22 cellular contexts compared by ENCODE assay signal in genomic region chr1:119721933-119722332, GRCh38. TPM values are rescaled to one million over a fixed set of nuclear protein-coding genes. Genes with fewer than 3 reads are reported as not detected.
A peak's percentile ranks its signal among the peaks of the same experiment; 100 is the strongest.
DNase-seq lines count a peak whose midpoint lies in the region; FAIRE-seq and TF ChIP-seq lines count a peak whose summit lies in the region.
"Had no signal": no experiment of that assay in that cellular context is flagged by ENCODE, and none has a peak within 500 bp of the region (broad histone marks: within the 10 kb centered on the region; RNA-seq: fewer than 3 reads in every experiment).

No MANE protein-coding gene starts in this region.

- H3K27me3 ChIP-seq in BLaER1 = no peaks in the 10 kb centered on the region
- H3K27me3 ChIP-seq in astrocyte (ENCODE audit: insufficient read depth, low read length) = no peaks in the 10 kb centered on the region
- H3K27me3 ChIP-seq in brain microvascular endothelial cell (replicated peaks) = no peaks in the 10 kb centered on the region
- H3K27me3 ChIP-seq: BE2C had no signal

- H3K4me3 ChIP-seq in BLaER1 = no peak overlapping the region
- H3K4me3 ChIP-seq in astrocyte (ENCODE audit: insufficient read depth, low read depth, low read length) = no peak overlapping the region
- H3K4me3 ChIP-seq in brain microvascular endothelial cell (ENCODE audit: low read depth, low read length) = no peak overlapping the region
- H3K4me3 ChIP-seq: K562 had no signal

- H3K36me3 ChIP-seq in BLaER1 (peaks cover 92% of the 10 kb centered on the region), astrocyte (ENCODE audit: insufficient read depth, low read length) (no peaks in the 10 kb centered on the region), brain microvascular endothelial cell (replicated peaks) (peaks cover 21% of the 10 kb centered on the region)

- no peak overlapping the region for H3K27ac Mint-ChIP-seq in astrocyte (ENCODE audit: unreplicated experiment)
- no peak overlapping the region for H3K27ac Mint-ChIP-seq in neural crest cell (ENCODE audit: unreplicated experiment)
- no peak overlapping the region for H3K27ac Mint-ChIP-seq in immature natural killer cell
- H3K27ac Mint-ChIP-seq: CD4-positive, alpha-beta memory T cell had no signal

- H3K4me1 ChIP-seq in BLaER1 = peaks cover 58% of the 10 kb centered on the region
- no peaks in the 10 kb centered on the region for H3K4me1 ChIP-seq in astrocyte (ENCODE audit: insufficient read depth, low read length)
- H3K4me1 ChIP-seq: BE2C had no signal

- H3K9me3 Mint-ChIP-seq in astrocyte (ENCODE audit: unreplicated experiment) (no peaks in the 10 kb centered on the region), neural crest cell (no peaks in the 10 kb centered on the region), immature natural killer cell (no peaks in the 10 kb centered on the region)
- H3K9me3 Mint-ChIP-seq: CD4-positive, alpha-beta memory T cell had no signal

- H3K27ac ChIP-seq in BLaER1 (peak overlapping the region; percentile 66), astrocyte (ENCODE audit: low read depth, low read length) (no peak overlapping the region), brain microvascular endothelial cell (no peak overlapping the region)

- H3K9ac ChIP-seq in BLaER1 (no peak overlapping the region), astrocyte (ENCODE audit: low read length) (no peak overlapping the region)

- no peak overlapping the region for H2AFZ ChIP-seq in astrocyte (ENCODE audit: low read depth, low read length)

- peaks cover 15% of the 10 kb centered on the region for H3K4me1 Mint-ChIP-seq in astrocyte (ENCODE audit: low read depth, unreplicated experiment)
- peaks cover 61% of the 10 kb centered on the region for H3K4me1 Mint-ChIP-seq in neural crest cell
- H3K4me1 Mint-ChIP-seq in immature natural killer cell = no peaks in the 10 kb centered on the region
- H3K4me1 Mint-ChIP-seq: CD4-positive, alpha-beta memory T cell had no signal

- TF ChIP-seq CTCF in astrocyte (IDR thresholded peaks at IDR 0.05; ENCODE audit: insufficient read depth, low read depth, low read length) (no peak), neural crest cell (conservative IDR thresholded peaks at IDR 0.05) (no peak), brain microvascular endothelial cell (IDR thresholded peaks at IDR 0.05; ENCODE audit: low read depth, low read length, missing control alignments) (no peak)

- H3K4me3 Mint-ChIP-seq in astrocyte (ENCODE audit: unreplicated experiment) (peak overlapping the region; percentile 40), neural crest cell (peak overlapping the region; percentile 38), immature natural killer cell (no peak overlapping the region)
- H3K4me3 Mint-ChIP-seq: CD4-positive, alpha-beta memory T cell had no signal

- H3K9me3 ChIP-seq in BLaER1 (no peaks in the 10 kb centered on the region), astrocyte (ENCODE audit: insufficient read depth, low read depth, low read length) (no peaks in the 10 kb centered on the region)
- H3K9me3 ChIP-seq: BE2C had no signal

- in situ Hi-C loops in brain microvascular endothelial cell (cut with HindIII; ENCODE audit: low pct_ligation_motif_present, low sequenced_read_pairs) = no loop called here

- DNase-seq in astrocyte (ENCODE audit: low read depth) (no peak), left kidney (ENCODE audit: low read depth, low spot score) (peak; percentile 58), neural crest cell (ENCODE audit: low read depth, low spot score) (no peak), brain microvascular endothelial cell (no peak), NOMO-1 (lab: John Stamatoyannopoulos, UW; ENCODE audit: unreplicated experiment in 2 of 2) (no peak), NCI-H345 (lab: John Stamatoyannopoulos, UW) (no peak), immature natural killer cell (no peak)
- DNase-seq: BE2C; Calu3; CD4-positive, alpha-beta memory T cell; GF-D8; NCI-H1092 treated with DMSO at 0.1 percent for 48 hours; NCI-H2081; NCI-H510A treated with DMSO at 0.1 percent for 48 hours; NCI-H774; SHP77 had no signal

- H3K4me2 ChIP-seq in BLaER1 (peak overlapping the region; percentile 92), astrocyte (ENCODE audit: low read length) (no peak overlapping the region)

- FAIRE-seq in astrocyte (lab: Jason Lieb, UNC) = no peak
- FAIRE-seq: GM19239, H1, K562 had no signal

- peaks cover 100% of the 10 kb centered on the region for H4K20me1 ChIP-seq in BLaER1
- peaks cover 14% of the 10 kb centered on the region for H4K20me1 ChIP-seq in astrocyte (ENCODE audit: insufficient read depth, low read length)

- H3K36me3 Mint-ChIP-seq in astrocyte (ENCODE audit: low read depth, unreplicated experiment) (peaks cover 46% of the 10 kb centered on the region), neural crest cell (ENCODE audit: low read depth) (peaks cover 30% of the 10 kb centered on the region), immature natural killer cell (no peaks in the 10 kb centered on the region)
- H3K36me3 Mint-ChIP-seq: CD4-positive, alpha-beta memory T cell had no signal

- no peaks in the 10 kb centered on the region for H3K27me3 Mint-ChIP-seq in astrocyte (ENCODE audit: low read depth, unreplicated experiment)
- H3K27me3 Mint-ChIP-seq in neural crest cell (ENCODE audit: low read depth) = no peaks in the 10 kb centered on the region
- H3K27me3 Mint-ChIP-seq in immature natural killer cell (ENCODE audit: low read depth in 3 of 3) = peaks cover 0 to 3% (median 2%) of the 10 kb centered on the region in 3 donors
- H3K27me3 Mint-ChIP-seq: CD4-positive, alpha-beta memory T cell had no signal

- peaks cover 4% of the 10 kb centered on the region for H3K79me2 ChIP-seq in astrocyte (ENCODE audit: insufficient read depth, low read length)

RNA-seq across cellular contexts. Expression of gene PHGDH, which starts 10.2 kb away (rescaled TPM):
- total RNA-seq in astrocyte (371 and 509 TPM in 2 replicates), neural crest cell (330 and 365 TPM in 2 replicates)
- 1 to 10 TPM in 2 of 3 donors, not detected in 1; 2.6 to 3.8 TPM for polyA plus RNA-seq in immature natural killer cell

RNA-seq across cellular contexts. Expression of gene HMGCS2, which starts 46.8 kb away (rescaled TPM):
- total RNA-seq in astrocyte = not detected in 2 replicates
- not detected in 2 replicates for total RNA-seq in neural crest cell
- polyA plus RNA-seq in immature natural killer cell = not detected
- total RNA-seq: A172; Calu3; CD4-positive, alpha-beta memory T cell; H1; RPMI7951 had no signal
- polyA plus RNA-seq: CD4-positive, alpha-beta memory T cell; H1; K562 had no signal

Comparison
In these comparisons a context has a peak if more than half of its experiments do, and no peak if none do; other contexts are left out.
1. H3K4me3 Mint-ChIP-seq: peak in astrocyte (single experiment) and neural crest cell (single experiment); none in immature natural killer cell (0 of 5).